In the genomic region with DNA sequence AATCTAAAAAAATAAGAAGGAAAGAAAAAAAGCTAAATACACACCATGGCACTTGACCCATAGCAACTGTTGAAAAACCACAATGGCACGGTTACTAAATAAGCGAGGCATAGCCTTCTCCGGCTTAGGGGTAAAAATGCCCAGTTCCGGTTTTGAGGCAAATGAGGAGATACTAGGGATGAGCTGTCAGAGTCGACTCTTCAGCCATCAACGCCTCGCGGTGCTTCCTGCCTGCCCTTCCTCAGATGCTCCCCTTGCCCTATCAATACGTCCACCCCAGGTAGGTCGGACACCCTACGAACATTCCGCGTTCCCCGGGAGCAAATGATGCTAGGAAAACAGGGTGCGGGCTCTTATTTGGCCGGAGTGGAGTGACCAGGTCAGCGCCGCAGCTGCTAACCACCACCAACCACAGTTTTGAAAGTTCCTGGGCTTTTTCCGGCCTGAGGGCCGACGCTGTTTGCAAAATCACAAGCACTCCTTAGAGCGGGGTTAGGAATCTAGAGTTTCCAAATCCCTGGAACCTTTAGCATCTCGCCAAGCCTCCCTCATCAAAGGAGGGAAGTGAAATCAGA, we compare ENCODE assay signal across 1 cellular context.
TF ChIP-seq lines count a peak whose summit lies in the region.

No MANE protein-coding gene starts in this region.

TF ChIP-seq in GM12878, 131 proteins besides CTCF, POLR2A, EP300 and RAD21:
- TF ChIP-seq IKZF2 (IDR thresholded peaks at IDR 0.05) (0 out of 4 replicates have a peak, but pooled peaks have one; percentile 8 to 10), KDM1A (IDR thresholded peaks at IDR 0.05; ENCODE audit: borderline replicate concordance) (no peak), PKNOX1 (IDR thresholded peaks at IDR 0.05) (peak; percentile 63), SPI1 (IDR thresholded peaks at IDR 0.05; ENCODE audit: borderline replicate concordance, insufficient read depth, low read depth, low read length) (peak; percentile 77), BHLHE40 (IDR thresholded peaks at IDR 0.05; ENCODE audit: borderline replicate concordance in 1 of 2, low read depth in 2 of 2, low read length in 1 of 2) (peak; percentile 21 to 53; a peak in 2 of 4 replicates), CREM (IDR thresholded peaks at IDR 0.05; ENCODE audit: low read depth) (no peak), STAT1 (conservative IDR thresholded peaks at IDR 0.05) (no peak), IKZF1 (conservative IDR thresholded peaks at IDR 0.05) (peak; percentile 43; the same call in 1 of the 2 replicates), ZNF217 (IDR thresholded peaks at IDR 0.05) (no peak), KAT2A (conservative IDR thresholded peaks at IDR 0.05; ENCODE audit: control insufficient read depth, low read depth, low read length) (no peak), RUNX3 (IDR thresholded peaks at IDR 0.05; ENCODE audit: low read length) (peak; percentile 43), SMAD5 (IDR thresholded peaks at IDR 0.05; ENCODE audit: low read depth) (no peak), MYC (IDR thresholded peaks at IDR 0.05; ENCODE audit: insufficient read depth, insufficient read length, insufficient replicate concordance, low read length, severe bottlenecking) (no peak), SRF (IDR thresholded peaks at IDR 0.05; ENCODE audit: low read depth in 2 of 2, low read length in 2 of 2) (no peak)
- TF ChIP-seq, protein P1, sequence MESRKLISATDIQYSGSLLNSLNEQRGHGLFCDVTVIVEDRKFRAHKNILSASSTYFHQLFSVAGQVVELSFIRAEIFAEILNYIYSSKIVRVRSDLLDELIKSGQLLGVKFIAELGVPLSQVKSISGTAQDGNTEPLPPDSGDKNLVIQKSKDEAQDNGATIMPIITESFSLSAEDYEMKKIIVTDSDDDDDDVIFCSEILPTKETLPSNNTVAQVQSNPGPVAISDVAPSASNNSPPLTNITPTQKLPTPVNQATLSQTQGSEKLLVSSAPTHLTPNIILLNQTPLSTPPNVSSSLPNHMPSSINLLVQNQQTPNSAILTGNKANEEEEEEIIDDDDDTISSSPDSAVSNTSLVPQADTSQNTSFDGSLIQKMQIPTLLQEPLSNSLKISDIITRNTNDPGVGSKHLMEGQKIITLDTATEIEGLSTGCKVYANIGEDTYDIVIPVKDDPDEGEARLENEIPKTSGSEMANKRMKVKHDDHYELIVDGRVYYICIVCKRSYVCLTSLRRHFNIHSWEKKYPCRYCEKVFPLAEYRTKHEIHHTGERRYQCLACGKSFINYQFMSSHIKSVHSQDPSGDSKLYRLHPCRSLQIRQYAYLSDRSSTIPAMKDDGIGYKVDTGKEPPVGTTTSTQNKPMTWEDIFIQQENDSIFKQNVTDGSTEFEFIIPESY (IDR thresholded peaks at IDR 0.05): no peak
- TF ChIP-seq, protein P2, sequence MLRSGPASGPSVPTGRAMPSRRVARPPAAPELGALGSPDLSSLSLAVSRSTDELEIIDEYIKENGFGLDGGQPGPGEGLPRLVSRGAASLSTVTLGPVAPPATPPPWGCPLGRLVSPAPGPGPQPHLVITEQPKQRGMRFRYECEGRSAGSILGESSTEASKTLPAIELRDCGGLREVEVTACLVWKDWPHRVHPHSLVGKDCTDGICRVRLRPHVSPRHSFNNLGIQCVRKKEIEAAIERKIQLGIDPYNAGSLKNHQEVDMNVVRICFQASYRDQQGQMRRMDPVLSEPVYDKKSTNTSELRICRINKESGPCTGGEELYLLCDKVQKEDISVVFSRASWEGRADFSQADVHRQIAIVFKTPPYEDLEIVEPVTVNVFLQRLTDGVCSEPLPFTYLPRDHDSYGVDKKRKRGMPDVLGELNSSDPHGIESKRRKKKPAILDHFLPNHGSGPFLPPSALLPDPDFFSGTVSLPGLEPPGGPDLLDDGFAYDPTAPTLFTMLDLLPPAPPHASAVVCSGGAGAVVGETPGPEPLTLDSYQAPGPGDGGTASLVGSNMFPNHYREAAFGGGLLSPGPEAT (IDR thresholded peaks at IDR 0.05; ENCODE audit: low read depth): peak; percentile 36; the same call in 1 of the 2 replicates
